Comparison of ENCODE assay signal across 15 cellular contexts in genomic region chr4:66572949-66573348, GRCh38.
DNase-seq lines count a peak whose midpoint lies in the region; ATAC-seq and TF ChIP-seq lines count a peak whose summit lies in the region.
"Had no signal": no experiment of that assay in that cellular context is flagged by ENCODE, and none has a peak within 500 bp of the region (broad histone marks: within the 10 kb centered on the region; RNA-seq: fewer than 3 reads in every experiment).

No MANE protein-coding gene starts in this region.

- H3K4me3 ChIP-seq in retinal pigment epithelial cell (ENCODE audit: low read length), result no peak overlapping the region
- H3K4me3 ChIP-seq: esophagus squamous epithelium, PC-9 had no signal

- DNase-seq in GM03348 (ENCODE audit: low spot score) (peak; percentile 37), NCI-H69 (lab: John Stamatoyannopoulos, UW) (peak; percentile 7), epithelial cell of prostate (ENCODE audit: low read depth, low spot score) (peak; percentile 10), retinal pigment epithelial cell (ENCODE audit: low read depth) (peak; percentile 95), cerebellar nuclear complex (lab: John Stamatoyannopoulos, UW) (no peak)
- no peak for DNase-seq in stimulated activated CD4-positive, alpha-beta T cell treated with anti-CD3 and anti-CD28 coated beads, Interleukin-2, amount 100 ng/mL, for 48 hours
- DNase-seq: activated CD4-positive, alpha-beta T cell treated with anti-CD3 and anti-CD28 coated beads, Interleukin-2, amount 50 U/mL, for 4 hours; central memory CD4-positive, alpha-beta T cell; esophagus squamous epithelium; NCI-H2227 treated with DMSO at 0.1 percent for 48 hours; substantia nigra; T-helper 9 cell had no signal

- TF ChIP-seq CTCF in retinal pigment epithelial cell (conservative IDR thresholded peaks at IDR 0.05; ENCODE audit: low read depth, low read length), result no peak

- H3K27ac ChIP-seq in epithelial cell of prostate, result no peak overlapping the region
- H3K27ac ChIP-seq: esophagus squamous epithelium, PC-9 had no signal

- no peak for ATAC-seq in HG03469 (IDR thresholded peaks at IDR 0.05; ENCODE audit: unreplicated experiment)
- ATAC-seq: sciatic nerve had no signal

Comparison
In these comparisons a context has a peak if more than half of its experiments do, and no peak if none do; other contexts are left out.
1. DNase-seq: peak in GM03348 (single experiment), NCI-H69 (single experiment), epithelial cell of prostate (single experiment) and retinal pigment epithelial cell (single experiment); none in stimulated activated CD4-positive, alpha-beta T cell treated with anti-CD3 and anti-CD28 coated beads, Interleukin-2, amount 100 ng/mL, for 48 hours (0 of 2) and cerebellar nuclear complex (0 of 2).